Comparison of ENCODE assay signal across 25 cellular contexts in genomic region chr20:51812861-51813260, GRCh38. TPM values are rescaled to one million over a fixed set of nuclear protein-coding genes. Genes with fewer than 3 reads are reported as not detected.
DNase-seq lines count a peak whose midpoint lies in the region; ATAC-seq, FAIRE-seq and TF ChIP-seq lines count a peak whose summit lies in the region.
"Had no signal": no experiment of that assay in that cellular context is flagged by ENCODE, and none has a peak within 500 bp of the region (broad histone marks: within the 10 kb centered on the region; RNA-seq: fewer than 3 reads in every experiment).

No MANE protein-coding gene starts in this region.

- H3K4me3 ChIP-seq in HepG2 (replicated peaks in 1 of 3; ENCODE audit: insufficient read depth in 1 of 3, low read depth in 2 of 3, low read length in 3 of 3) = no peak overlapping the region
- no peak overlapping the region for H3K4me3 ChIP-seq in right lobe of liver
- no peak overlapping the region for H3K4me3 ChIP-seq in H1 (ENCODE audit: extremely low read depth in 1 of 4, insufficient read depth in 2 of 4, low read depth in 3 of 4, low read length in 4 of 4)
- H3K4me3 ChIP-seq in neural progenitor cell = no peak overlapping the region
- no peak overlapping the region for H3K4me3 ChIP-seq in upper lobe of right lung
- H3K4me3 ChIP-seq: BLaER1, GM23338, HAP-1 had no signal

- TF ChIP-seq RAD21 in HepG2 (CRISPR knock-in tag; IDR thresholded peaks at IDR 0.05) (no peak), H1 (IDR thresholded peaks at IDR 0.05 in 1 of 2, conservative IDR thresholded peaks at IDR 0.05 in 1 of 2; ENCODE audit: low read depth in 2 of 2, low read length in 2 of 2) (no peak)

- POLR2A ChIA-PET in HepG2 (lab: Yijun Ruan, JAX) (no interaction called here), H1 (lab: Charles Lee; ENCODE audit: partially characterized antibody) (interaction anchor here (1.0 kb wide), 1 partner anchor 13 kb away, joined by 6 read pairs; no protein-coding TSS in a partner anchor)

- H3K9me3 ChIP-seq in HepG2 (ENCODE audit: low read length) = no peaks in the 10 kb centered on the region
- H3K9me3 ChIP-seq in right lobe of liver = no peaks in the 10 kb centered on the region
- H3K9me3 ChIP-seq in H1 (ENCODE audit: insufficient read depth in 2 of 2, low read depth in 1 of 2, low read length in 1 of 2) = no peaks in the 10 kb centered on the region
- H3K9me3 ChIP-seq in neural progenitor cell (ENCODE audit: low read depth) = no peaks in the 10 kb centered on the region
- no peaks in the 10 kb centered on the region for H3K9me3 ChIP-seq in upper lobe of right lung
- H3K9me3 ChIP-seq: BLaER1, Caco-2, HAP-1 had no signal

- H3K9me3 Mint-ChIP-seq in neural progenitor cell = no peaks in the 10 kb centered on the region
- H3K9me3 Mint-ChIP-seq: CD8-positive, alpha-beta T cell; GM23338; HFFc6 had no signal

- H3K9ac ChIP-seq in HepG2 (ENCODE audit: insufficient read depth, low read depth, low read length) (no peak overlapping the region), H1 (replicated peaks in 1 of 4; ENCODE audit: extremely low read depth in 1 of 4, low read depth in 3 of 4, low read length in 3 of 4) (no peak overlapping the region; a peak in 1 of 7 replicates), neural progenitor cell (no peak overlapping the region)
- H3K9ac ChIP-seq: BLaER1 had no signal

- no TSS peak for BruUV-seq in HepG2 (replicated peaks; lab: Mats Ljungman, UMichigan)

- H2BK20ac ChIP-seq in H1 (ENCODE audit: low read length) = peak overlapping the region; percentile 55; the same call in 1 of the 2 replicates

- H3F3A ChIP-seq in neural progenitor cell (ENCODE audit: low read depth) = peaks cover 43% of the 10 kb centered on the region

- H3K79me2 ChIP-seq in HepG2 (ENCODE audit: insufficient read depth, low read length) (no peaks in the 10 kb centered on the region), H1 (ENCODE audit: control insufficient read depth in 1 of 2, insufficient read depth in 2 of 2, low read length in 2 of 2) (no peaks in the 10 kb centered on the region), neural progenitor cell (ENCODE audit: low read depth) (no peaks in the 10 kb centered on the region)

- intact Hi-C loops in HepG2 (cut with micrococcal nuclease; ENCODE audit: unreplicated experiment) (loop anchor here (10.0 kb wide), 1 partner anchor 82 kb away; no protein-coding TSS in a partner anchor), right lobe of liver (cut with DNase I) (no loop called here), upper lobe of right lung (cut with DNase I) (no loop called here)

- H2AFZ ChIP-seq in HepG2 (ENCODE audit: low read length) (no peak overlapping the region), H1 (ENCODE audit: low read length) (no peak overlapping the region), neural progenitor cell (replicated peaks) (peak overlapping the region; percentile 75)

- TF ChIP-seq CTCF in HepG2 (CRISPR knock-in tag; IDR thresholded peaks at IDR 0.05) = no peak
- no peak for TF ChIP-seq CTCF in right lobe of liver (IDR thresholded peaks at IDR 0.05)
- no peak for TF ChIP-seq CTCF in H1 (IDR thresholded peaks at IDR 0.05; ENCODE audit: control extremely low read depth in 1 of 3, insufficient read depth in 1 of 3, low read depth in 1 of 3, low read length in 3 of 3)
- no peak for TF ChIP-seq CTCF in neural progenitor cell (IDR thresholded peaks at IDR 0.05)
- no peak for TF ChIP-seq CTCF in upper lobe of right lung (IDR thresholded peaks at IDR 0.05)
- no peak for TF ChIP-seq CTCF in GM13976 (IDR thresholded peaks at IDR 0.05; ENCODE audit: borderline replicate concordance, control extremely low read depth, extremely low read depth, insufficient read depth, missing control alignments)

- H2BK120ac ChIP-seq in H1 (replicated peaks; ENCODE audit: low read depth, low read length) = no peak overlapping the region

- no peak overlapping the region for H3K14ac ChIP-seq in H1 (ENCODE audit: insufficient read length)

- H3K4me2 ChIP-seq in HepG2 (ENCODE audit: low read depth, low read length) (no peak overlapping the region), H1 (ENCODE audit: insufficient read depth in 1 of 2, low read depth in 2 of 2, low read length in 2 of 2) (no peak overlapping the region; a peak in 1 of 4 replicates), neural progenitor cell (no peak overlapping the region)
- H3K4me2 ChIP-seq: BLaER1 had no signal

- H2BK12ac ChIP-seq in H1 (ENCODE audit: low read depth, low read length) = no peak overlapping the region

- no peak overlapping the region for H3K56ac ChIP-seq in H1 (replicated peaks; ENCODE audit: insufficient read length, low read depth, low read length)

- H2BK5ac ChIP-seq in H1 (ENCODE audit: low read depth, low read length) = no peak overlapping the region

- H3K79me1 ChIP-seq in H1 (ENCODE audit: low read depth, low read length) = no peaks in the 10 kb centered on the region

- TF ChIP-seq POLR2A in HepG2 (IDR thresholded peaks at IDR 0.05; ENCODE audit: insufficient read depth in 1 of 2, low read depth in 2 of 2, low read length in 2 of 2) (no peak), right lobe of liver (IDR thresholded peaks at IDR 0.05) (no peak), H1 (IDR thresholded peaks at IDR 0.05; ENCODE audit: control extremely low read depth in 1 of 2, low read depth in 2 of 2, low read length in 2 of 2) (no peak)

- H4K20me1 ChIP-seq in HepG2 (ENCODE audit: insufficient read depth, low read length) (no peaks in the 10 kb centered on the region), H1 (replicated peaks in 1 of 2; ENCODE audit: control insufficient read depth in 1 of 2, insufficient read depth in 2 of 2, low read length in 2 of 2) (no peaks in the 10 kb centered on the region), neural progenitor cell (ENCODE audit: low read depth) (no peaks in the 10 kb centered on the region)
- H4K20me1 ChIP-seq: BLaER1 had no signal

- no peak for TF ChIP-seq EP300 in HepG2 (IDR thresholded peaks at IDR 0.05; ENCODE audit: low read depth in 2 of 2, low read length in 2 of 2)
- TF ChIP-seq EP300 in HepG2 (CRISPR knock-in tag; IDR thresholded peaks at IDR 0.05; ENCODE audit: borderline replicate concordance) = no peak
- TF ChIP-seq EP300 in H1 (IDR thresholded peaks at IDR 0.05; ENCODE audit: borderline replicate concordance in 1 of 2, low read depth in 2 of 2, low read length in 2 of 2) = no peak

- in situ Hi-C loops in HepG2 (cut with HindIII; ENCODE audit: extremely low pct_ligation_motif_present, low pct_unique_long_range_greater_than_20kb) = no loop called here
- in situ Hi-C loops in GM13976 (cut with MboI; ENCODE audit: low sequenced_read_pairs, unreplicated experiment) = no loop called here

- no peak overlapping the region for H4K5ac ChIP-seq in H1 (ENCODE audit: insufficient read length, low read depth, low read length)

- no peak for DNase-seq in HepG2 (ENCODE audit: low spot score)
- DNase-seq in right lobe of liver = no peak
- no peak for DNase-seq in H1 (ENCODE audit: low read depth in 1 of 2, low spot score in 2 of 2)
- DNase-seq in neural progenitor cell (ENCODE audit: low spot score) = no peak
- peak; percentile 9 for DNase-seq in upper lobe of right lung
- DNase-seq in HT-29 (ENCODE audit: low spot score) = no peak
- DNase-seq in GM13976 (ENCODE audit: low spot score) = no peak
- DNase-seq: Caco-2; CD4-positive, CD25-positive, alpha-beta regulatory T cell; CD8-positive, alpha-beta T cell; DMS153; DMS79; EL; GF-D8; HFFc6 had no signal

- no peak overlapping the region for H3K23ac ChIP-seq in H1 (ENCODE audit: insufficient read length)

- H2AK5ac ChIP-seq in H1 (ENCODE audit: low read depth, low read length) = no peak overlapping the region

- CTCF ChIA-PET in HepG2 (lab: Yijun Ruan, JAX; ENCODE audit: low intra/inter-chr PET ratio, low total read pairs) = no interaction called here
- CTCF ChIA-PET in H1 (lab: Charles Lee; ENCODE audit: partially characterized antibody) = interaction anchor here (1.5 kb wide), 1 partner anchor 112 kb away, joined by 4 read pairs; no protein-coding TSS in a partner anchor

- H3K4ac ChIP-seq in H1 (replicated peaks; ENCODE audit: insufficient read length, low read depth, low read length) = peak overlapping the region; percentile 8

- H3K23me2 ChIP-seq in H1 (ENCODE audit: low read depth, low read length) = no peaks in the 10 kb centered on the region

- ATAC-seq in HepG2 = no peak
- ATAC-seq in right lobe of liver = no peak
- no peak for ATAC-seq in upper lobe of right lung
- ATAC-seq in HG03571 (IDR thresholded peaks at IDR 0.05; ENCODE audit: unreplicated experiment) = no peak
- ATAC-seq: CD8-positive, alpha-beta T cell; GM23338 had no signal

- no peak overlapping the region for H3K27ac ChIP-seq in HepG2 (ENCODE audit: extremely low read length, insufficient read depth, low read length)
- no peak overlapping the region for H3K27ac ChIP-seq in right lobe of liver
- no peak overlapping the region for H3K27ac ChIP-seq in H1 (ENCODE audit: low read depth, low read length)
- peak overlapping the region; percentile 87 for H3K27ac ChIP-seq in neural progenitor cell
- no peak overlapping the region for H3K27ac ChIP-seq in upper lobe of right lung
- H3K27ac ChIP-seq: 22Rv1, BLaER1, C4-2B had no signal

- H3K4me3 Mint-ChIP-seq in neural progenitor cell = no peak overlapping the region
- H3K4me3 Mint-ChIP-seq: B cell; CD4-positive, CD25-positive, alpha-beta regulatory T cell; CD8-positive, alpha-beta T cell; GM23338; HFFc6 had no signal

- H3K36me3 ChIP-seq in HepG2 (replicated peaks in 1 of 2; ENCODE audit: control insufficient read depth in 1 of 2, insufficient read depth in 2 of 2, low read length in 2 of 2) (no peaks in the 10 kb centered on the region), right lobe of liver (no peaks in the 10 kb centered on the region), H1 (ENCODE audit: control insufficient read depth in 2 of 4, insufficient read depth in 4 of 4, low read length in 3 of 4) (no peaks in the 10 kb centered on the region), neural progenitor cell (no peaks in the 10 kb centered on the region), upper lobe of right lung (no peaks in the 10 kb centered on the region)
- H3K36me3 ChIP-seq: BLaER1, HAP-1 had no signal

- no peak overlapping the region for H4K8ac ChIP-seq in H1 (ENCODE audit: extremely low read depth, insufficient read depth, low read length)

- H3K4me1 ChIP-seq in HepG2 (ENCODE audit: insufficient read depth, low read length) (peaks cover 59% of the 10 kb centered on the region), right lobe of liver (no peaks in the 10 kb centered on the region), H1 (replicated peaks in 1 of 4; ENCODE audit: control insufficient read depth in 3 of 4, insufficient read depth in 4 of 4, low read length in 3 of 4) (peaks cover 4 to 6% (median 5%) of the 10 kb centered on the region in 4 experiments; a peak in 6 of 7 replicates), neural progenitor cell (peaks cover 33% of the 10 kb centered on the region), upper lobe of right lung (no peaks in the 10 kb centered on the region)
- H3K4me1 ChIP-seq: BLaER1 had no signal

- no peaks in the 10 kb centered on the region for H3K36me3 Mint-ChIP-seq in neural progenitor cell
- H3K36me3 Mint-ChIP-seq: CD4-positive, CD25-positive, alpha-beta regulatory T cell; CD8-positive, alpha-beta T cell had no signal

- FAIRE-seq in HepG2 (lab: Jason Lieb, UNC) (no peak), H1 (lab: Jason Lieb, UNC) (no peak)
- FAIRE-seq: A204.1, GM12891, H54 had no signal

- H3K27me3 ChIP-seq in HepG2 (ENCODE audit: control insufficient read depth in 1 of 2, insufficient read depth in 2 of 2, low read length in 2 of 2) (no peaks in the 10 kb centered on the region), right lobe of liver (no peaks in the 10 kb centered on the region), H1 (replicated peaks in 1 of 4; ENCODE audit: control insufficient read depth in 3 of 4, extremely low read depth in 1 of 4, insufficient read depth in 3 of 4, low read length in 3 of 4) (no peaks in the 10 kb centered on the region), neural progenitor cell (no peaks in the 10 kb centered on the region), upper lobe of right lung (no peaks in the 10 kb centered on the region)
- H3K27me3 ChIP-seq: BLaER1 had no signal

- no peak overlapping the region for H2BK15ac ChIP-seq in H1 (ENCODE audit: low read length)

- whole genome bisulfite sequencing in HepG2 (ENCODE audit: low lambda C conversion rate) = 51% methylated on average over 4 of the region's 4 CpGs
- 87% methylated on average over 4 of the region's 4 CpGs for WGBS in right lobe of liver (ENCODE audit: insufficient coverage, low coverage, low lambda C conversion rate, missing lambda C conversion rate)
- 89% methylated on average over 4 of the region's 4 CpGs; no CpG with 5 or more reads in 1 of the 2 experiments for WGBS in H1 (ENCODE audit: extremely low coverage in 1 of 2, insufficient coverage in 1 of 2, insufficient read length in 1 of 2, insufficient replicate concordance in 2 of 2, low coverage in 1 of 2, low lambda C conversion rate in 2 of 2, missing lambda C conversion rate in 1 of 2), 2 experiments

- H3K4me1 Mint-ChIP-seq in neural progenitor cell = peaks cover 13% of the 10 kb centered on the region
- H3K4me1 Mint-ChIP-seq: B cell; CD4-positive, CD25-positive, alpha-beta regulatory T cell had no signal

- peak overlapping the region; percentile 24; the same call in 1 of the 2 replicates for H3K18ac ChIP-seq in H1 (ENCODE audit: extremely low read depth, low read length)

- H3K27ac Mint-ChIP-seq in neural progenitor cell = no peak overlapping the region
- H3K27ac Mint-ChIP-seq: B cell; CD4-positive, CD25-positive, alpha-beta regulatory T cell; CD8-positive, alpha-beta T cell; GM23338; HFFc6 had no signal

- peaks cover 3% of the 10 kb centered on the region for H3K27me3 Mint-ChIP-seq in neural progenitor cell (ENCODE audit: insufficient read depth, low read depth)
- H3K27me3 Mint-ChIP-seq: B cell; CD4-positive, CD25-positive, alpha-beta regulatory T cell had no signal

- peak overlapping the region; percentile 75 for H4K91ac ChIP-seq in H1 (replicated peaks; ENCODE audit: insufficient read length, low read length)

RNA-seq across cellular contexts. Expression of gene SALL4, which starts 10.5 kb away (rescaled TPM):
- total RNA-seq in HepG2 (2016; rRNA removed; fragmentation: Illumina TruSeq; extraction: Trizol) (0.17 and 0.33 TPM in 2 replicates), right lobe of liver (under 1 TPM; 0.24 to 0.63 (median 0.40) TPM), neural progenitor cell (ENCODE audit: low replicate concordance) (219 and 274 TPM in 2 replicates), upper lobe of right lung (0.43 TPM)
- total RNA-seq in HepG2 (2016; cell fraction: cytosol; rRNA removed; fragmentation: Illumina TruSeq; extraction: Trizol; ENCODE audit: low read depth) = 0.09 and 0.10 TPM in 2 replicates
- total RNA-seq in HepG2 (2016; cell fraction: insoluble cytoplasmic fraction; rRNA removed; fragmentation: Illumina TruSeq; extraction: Trizol) = 0.24 and 0.26 TPM in 2 replicates
- 0.24 and 0.25 TPM in 2 replicates for total RNA-seq in HepG2 (2016; cell fraction: membrane; rRNA removed; fragmentation: Illumina TruSeq; extraction: Trizol)
- 0.34 and 0.47 TPM in 2 replicates for total RNA-seq in HepG2 (2016; cell fraction: nucleus; rRNA removed; fragmentation: Illumina TruSeq; extraction: Trizol)
- polyA plus RNA-seq in HepG2 (2011; rRNA removed) (1.5 and 1.8 TPM in 2 replicates), H1 (2011; rRNA removed) (108 and 112 TPM in 2 replicates)
- 0.56 and 0.67 TPM in 2 replicates for polyA plus RNA-seq in HepG2 (2011; cell fraction: cytosol; rRNA removed)
- polyA plus RNA-seq in HepG2 (2011; cell fraction: nucleus; rRNA removed) = 5.4 and 6.2 TPM in 2 replicates
- polyA plus RNA-seq in HepG2 (2012) = 2.7 and 4.4 TPM in 2 replicates
- not detected in 2 replicates for polyA plus RNA-seq in HepG2 (2016; cell fraction: cytosol; fragmentation: Illumina TruSeq; extraction: Trizol; ENCODE audit: low read depth)
- 0.13 and 0.20 TPM in 2 replicates for polyA plus RNA-seq in HepG2 (2016; cell fraction: insoluble cytoplasmic fraction; fragmentation: Illumina TruSeq; extraction: Trizol; ENCODE audit: low read depth)
- 0.05 and 0.10 TPM in 2 replicates for polyA plus RNA-seq in HepG2 (2016; cell fraction: membrane; fragmentation: Illumina TruSeq; extraction: Trizol; ENCODE audit: low read depth)
- polyA plus RNA-seq in HepG2 (2016; cell fraction: nucleus; fragmentation: Illumina TruSeq; extraction: Trizol; ENCODE audit: insufficient read depth, low read depth) = 2.4 and 4.2 TPM in 2 replicates
- polyA minus RNA-seq in HepG2 (2011; rRNA and poly(A)+ RNA removed; ENCODE audit: low replicate concordance) = 1.5 and 6.5 TPM in 2 replicates
- polyA minus RNA-seq in HepG2 (2011; cell fraction: cytosol; rRNA and poly(A)+ RNA removed) = 1.4 and 1.5 TPM in 2 replicates
- 2.0 and 2.1 TPM in 2 replicates for polyA minus RNA-seq in HepG2 (2011; cell fraction: nucleus; rRNA and poly(A)+ RNA removed)
- total RNA-seq in H1 (2021; fragmentation: NEBNext Ultra II Directional; extraction: Animal tissue kit (Norgen Biotek cat#: 25700)) = 231 and 235 TPM in 2 replicates
- polyA plus RNA-seq in H1 (2011; cell fraction: cytosol; rRNA removed) = 112 TPM
- polyA plus RNA-seq in H1 (2011; cell fraction: nucleus; rRNA removed) = 154 TPM
- 110 to 133 TPM (median 122 TPM) in 4 replicates for polyA plus RNA-seq in H1 (2012, experiment 1 of 2)
- 27.8 TPM for polyA plus RNA-seq in H1 (2012, experiment 2 of 2)
- polyA plus RNA-seq in H1 (2013, experiment 1 of 2) = 105 TPM
- polyA plus RNA-seq in H1 (2013, experiment 2 of 2) = 96.6 TPM
- 306 and 384 TPM in 2 replicates for polyA minus RNA-seq in H1 (2011; rRNA and poly(A)+ RNA removed)
- 215 TPM for polyA minus RNA-seq in H1 (2011; cell fraction: cytosol; rRNA and poly(A)+ RNA removed)
- polyA minus RNA-seq in H1 (2011; cell fraction: nucleus; rRNA and poly(A)+ RNA removed) = 147 TPM
- total RNA-seq in HT-29 (2014; rRNA removed; shearing (Covaris generic)) = 2.7 and 3.4 TPM in 2 replicates
- total RNA-seq: B cell; CD4-positive, CD25-positive, alpha-beta regulatory T cell had no signal
- polyA plus RNA-seq: CD4-positive, CD25-positive, alpha-beta regulatory T cell had no signal

RNA-seq across cellular contexts. Expression of gene ATP9A, which starts 44.7 kb away (rescaled TPM):
- total RNA-seq in HepG2 (2016; rRNA removed; fragmentation: Illumina TruSeq; extraction: Trizol) (11.0 and 11.8 TPM in 2 replicates), right lobe of liver (10 to 100 TPM; 10.5 to 17.4 (median 13.0) TPM), neural progenitor cell (ENCODE audit: low replicate concordance) (17.6 and 18.2 TPM in 2 replicates), upper lobe of right lung (32.1 TPM)
- 2.4 and 3.0 TPM in 2 replicates for total RNA-seq in HepG2 (2016; cell fraction: cytosol; rRNA removed; fragmentation: Illumina TruSeq; extraction: Trizol; ENCODE audit: low read depth)
- 10.1 and 11.8 TPM in 2 replicates for total RNA-seq in HepG2 (2016; cell fraction: insoluble cytoplasmic fraction; rRNA removed; fragmentation: Illumina TruSeq; extraction: Trizol)
- 5.1 and 5.8 TPM in 2 replicates for total RNA-seq in HepG2 (2016; cell fraction: membrane; rRNA removed; fragmentation: Illumina TruSeq; extraction: Trizol)
- 13.2 and 14.5 TPM in 2 replicates for total RNA-seq in HepG2 (2016; cell fraction: nucleus; rRNA removed; fragmentation: Illumina TruSeq; extraction: Trizol)
- polyA plus RNA-seq in HepG2 (2011; rRNA removed) (18.5 and 19.2 TPM in 2 replicates), H1 (2011; rRNA removed) (4.6 and 5.0 TPM in 2 replicates)
- 13.2 and 14.1 TPM in 2 replicates for polyA plus RNA-seq in HepG2 (2011; cell fraction: cytosol; rRNA removed)
- 31.8 and 35.3 TPM in 2 replicates for polyA plus RNA-seq in HepG2 (2011; cell fraction: nucleus; rRNA removed)
- polyA plus RNA-seq in HepG2 (2012) = 23.4 and 25.1 TPM in 2 replicates
- polyA plus RNA-seq in HepG2 (2016; cell fraction: cytosol; fragmentation: Illumina TruSeq; extraction: Trizol; ENCODE audit: low read depth) = 0.52 and 0.55 TPM in 2 replicates
- polyA plus RNA-seq in HepG2 (2016; cell fraction: insoluble cytoplasmic fraction; fragmentation: Illumina TruSeq; extraction: Trizol; ENCODE audit: low read depth) = 6.8 and 7.8 TPM in 2 replicates
- 2.0 and 2.2 TPM in 2 replicates for polyA plus RNA-seq in HepG2 (2016; cell fraction: membrane; fragmentation: Illumina TruSeq; extraction: Trizol; ENCODE audit: low read depth)
- polyA plus RNA-seq in HepG2 (2016; cell fraction: nucleus; fragmentation: Illumina TruSeq; extraction: Trizol; ENCODE audit: insufficient read depth, low read depth) = 14.8 and 15.7 TPM in 2 replicates
- 30.7 and 75.7 TPM in 2 replicates for polyA minus RNA-seq in HepG2 (2011; rRNA and poly(A)+ RNA removed; ENCODE audit: low replicate concordance)
- 25.1 and 28.6 TPM in 2 replicates for polyA minus RNA-seq in HepG2 (2011; cell fraction: cytosol; rRNA and poly(A)+ RNA removed)
- polyA minus RNA-seq in HepG2 (2011; cell fraction: nucleus; rRNA and poly(A)+ RNA removed) = 37.2 and 39.9 TPM in 2 replicates
- total RNA-seq in H1 (2021; fragmentation: NEBNext Ultra II Directional; extraction: Animal tissue kit (Norgen Biotek cat#: 25700)) = 6.4 and 7.7 TPM in 2 replicates
- 4.6 TPM for polyA plus RNA-seq in H1 (2011; cell fraction: cytosol; rRNA removed)
- 6.1 TPM for polyA plus RNA-seq in H1 (2011; cell fraction: nucleus; rRNA removed)
- 5.0 to 6.7 TPM (median 5.6 TPM) in 4 replicates for polyA plus RNA-seq in H1 (2012, experiment 1 of 2)
- 0.60 TPM for polyA plus RNA-seq in H1 (2012, experiment 2 of 2)
- 4.0 TPM for polyA plus RNA-seq in H1 (2013, experiment 1 of 2)
- 4.1 TPM for polyA plus RNA-seq in H1 (2013, experiment 2 of 2)
- polyA minus RNA-seq in H1 (2011; rRNA and poly(A)+ RNA removed) = 14.9 and 20.6 TPM in 2 replicates
- 7.3 TPM for polyA minus RNA-seq in H1 (2011; cell fraction: cytosol; rRNA and poly(A)+ RNA removed)
- polyA minus RNA-seq in H1 (2011; cell fraction: nucleus; rRNA and poly(A)+ RNA removed) = 8.1 TPM
- total RNA-seq in HT-29 (2014; rRNA removed; shearing (Covaris generic)) = 55.1 and 70.3 TPM in 2 replicates

Comparison
In these comparisons a context has a peak if more than half of its experiments do, and no peak if none do; other contexts are left out.
1. RNA of gene SALL4, which starts 10.5 kb away (total RNA-seq): 231 to 235 TPM in H1 and 219 to 274 TPM in neural progenitor cell; 2.7 to 3.4 TPM in HT-29, 0.43 TPM in upper lobe of right lung (single experiment), 0.24 to 0.63 TPM in right lobe of liver and 0.09 to 0.47 TPM in HepG2; every median in the first group is over 10 times any median in the second.